In the genomic region with DNA sequence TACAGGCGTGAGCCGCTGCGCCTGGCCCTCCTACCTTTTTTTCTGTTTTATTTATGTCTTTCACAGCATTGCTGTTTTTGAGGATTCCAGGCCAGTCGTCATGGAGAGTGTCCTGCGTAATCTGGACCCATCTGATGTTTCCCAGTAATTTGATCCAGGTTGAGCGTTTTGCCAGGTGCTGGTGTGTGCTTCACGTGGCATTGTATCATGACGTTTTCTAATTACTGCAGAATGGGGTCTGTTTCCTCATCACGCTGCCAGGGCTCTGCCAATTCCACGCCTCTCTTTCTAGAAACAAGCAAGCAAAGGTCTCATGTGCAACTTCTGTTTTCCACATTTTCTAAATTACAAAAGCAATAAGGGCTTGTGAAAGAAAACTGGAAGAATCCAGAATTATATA, we compare ENCODE assay signal across 16 cellular contexts. TPM values are rescaled to one million over a fixed set of nuclear protein-coding genes. Genes with fewer than 3 reads are reported as not detected.
DNase-seq lines count a peak whose midpoint lies in the region; ATAC-seq lines count a peak whose summit lies in the region.
"Had no signal": no experiment of that assay in that cellular context is flagged by ENCODE, and none has a peak within 500 bp of the region (broad histone marks: within the 10 kb centered on the region; RNA-seq: fewer than 3 reads in every experiment).

No MANE protein-coding gene starts in this region.

- DNase-seq in AG20443 (ENCODE audit: low spot score) (peak; percentile 59), NCI-H1092 treated with DMSO at 0.1 percent for 48 hours (lab: John Stamatoyannopoulos, UW) (peak; percentile 87), NOMO-1 (lab: John Stamatoyannopoulos, UW; ENCODE audit: unreplicated experiment in 2 of 2) (peak; percentile 47 to 63), inferior parietal cortex (ENCODE audit: extremely low spot score) (peak; percentile 6)
- no peak for DNase-seq in natural killer cell treated with Interleukin-12 subunit alpha and Interleukin-12 subunit beta and Interleukin-15 and Interleukin-18, amount 100 ng/mL, for 72 hours (ENCODE audit: low spot score)
- DNase-seq: activated CD8-positive, alpha-beta T cell treated with anti-CD3 and anti-CD28 coated beads, Interleukin-2, amount 10 ng/mL, durations not matched to agents 7 days and 5 days; activated naive CD8-positive, alpha-beta T cell treated with anti-CD3 and anti-CD28 coated beads for 36 hours; CD4-positive, CD25-positive, alpha-beta regulatory T cell; effector CD4-positive, alpha-beta T cell; hippocampal formation; NCI-H526 treated with DMSO at 0.1 percent for 48 hours; spleen; T-helper 17 cell had no signal

- no peaks in the 10 kb centered on the region for H3K36me3 Mint-ChIP-seq in natural killer cell treated with Interleukin-12 subunit alpha and Interleukin-12 subunit beta and Interleukin-15 and Interleukin-18, amount 100 ng/mL, for 72 hours
- H3K36me3 Mint-ChIP-seq: activated naive CD8-positive, alpha-beta T cell treated with anti-CD3 and anti-CD28 coated beads for 36 hours; CD4-positive, CD25-positive, alpha-beta regulatory T cell had no signal

- H3K4me3 Mint-ChIP-seq in natural killer cell treated with Interleukin-12 subunit alpha and Interleukin-12 subunit beta and Interleukin-15 and Interleukin-18, amount 100 ng/mL, for 72 hours: no peak overlapping the region
- H3K4me3 Mint-ChIP-seq: activated CD8-positive, alpha-beta T cell treated with anti-CD3 and anti-CD28 coated beads, Interleukin-2, amount 10 ng/mL, durations not matched to agents 7 days and 5 days; activated naive CD8-positive, alpha-beta T cell treated with anti-CD3 and anti-CD28 coated beads for 36 hours; CD4-positive, CD25-positive, alpha-beta regulatory T cell; T-helper 17 cell had no signal

- no peaks in the 10 kb centered on the region for H3K9me3 Mint-ChIP-seq in natural killer cell treated with Interleukin-12 subunit alpha and Interleukin-12 subunit beta and Interleukin-15 and Interleukin-18, amount 100 ng/mL, for 72 hours
- H3K9me3 Mint-ChIP-seq: activated naive CD8-positive, alpha-beta T cell treated with anti-CD3 and anti-CD28 coated beads for 36 hours had no signal

- ATAC-seq in natural killer cell treated with Interleukin-12 subunit alpha and Interleukin-12 subunit beta and Interleukin-15 and Interleukin-18, amount 100 ng/mL, for 72 hours: no peak
- ATAC-seq in GM21529 (IDR thresholded peaks at IDR 0.05; ENCODE audit: unreplicated experiment) (no peak), HG03135 (IDR thresholded peaks at IDR 0.05; ENCODE audit: unreplicated experiment) (no peak), HG03520 (IDR thresholded peaks at IDR 0.05; ENCODE audit: unreplicated experiment) (no peak)
- ATAC-seq: activated CD8-positive, alpha-beta T cell treated with anti-CD3 and anti-CD28 coated beads, Interleukin-2, amount 10 ng/mL, durations not matched to agents 7 days and 5 days; T-helper 17 cell had no signal

- H3K27ac Mint-ChIP-seq in natural killer cell treated with Interleukin-12 subunit alpha and Interleukin-12 subunit beta and Interleukin-15 and Interleukin-18, amount 100 ng/mL, for 72 hours: no peak overlapping the region
- H3K27ac Mint-ChIP-seq: activated CD8-positive, alpha-beta T cell treated with anti-CD3 and anti-CD28 coated beads, Interleukin-2, amount 10 ng/mL, durations not matched to agents 7 days and 5 days; activated naive CD8-positive, alpha-beta T cell treated with anti-CD3 and anti-CD28 coated beads for 36 hours; CD4-positive, CD25-positive, alpha-beta regulatory T cell had no signal

- H3K27me3 Mint-ChIP-seq in natural killer cell treated with Interleukin-12 subunit alpha and Interleukin-12 subunit beta and Interleukin-15 and Interleukin-18, amount 100 ng/mL, for 72 hours: peaks cover 7 to 11% of the 10 kb centered on the region in 2 donors

- H3K4me1 Mint-ChIP-seq in natural killer cell treated with Interleukin-12 subunit alpha and Interleukin-12 subunit beta and Interleukin-15 and Interleukin-18, amount 100 ng/mL, for 72 hours (ENCODE audit: low read depth in 2 of 2): peaks cover 0 to 3% of the 10 kb centered on the region in 2 donors

RNA-seq across cellular contexts. Expression of gene BHLHA9, which starts 28.3 kb away (rescaled TPM):
- total RNA-seq in natural killer cell treated with Interleukin-12 subunit alpha and Interleukin-12 subunit beta and Interleukin-15 and Interleukin-18, amount 100 ng/mL, for 72 hours: not detected
- total RNA-seq: activated CD8-positive, alpha-beta T cell treated with anti-CD3 and anti-CD28 coated beads, Interleukin-2, amount 10 ng/mL, durations not matched to agents 7 days and 5 days; activated naive CD8-positive, alpha-beta T cell treated with anti-CD3 and anti-CD28 coated beads for 36 hours; CD4-positive, CD25-positive, alpha-beta regulatory T cell; spleen; T-helper 17 cell had no signal

RNA-seq across cellular contexts. Expression of gene TRARG1, which starts 37.6 kb away (rescaled TPM):
- total RNA-seq in natural killer cell treated with Interleukin-12 subunit alpha and Interleukin-12 subunit beta and Interleukin-15 and Interleukin-18, amount 100 ng/mL, for 72 hours: not detected
- total RNA-seq: activated naive CD8-positive, alpha-beta T cell treated with anti-CD3 and anti-CD28 coated beads for 36 hours; spleen; T-helper 17 cell had no signal
